6 cellular contexts compared by ENCODE assay signal in the genomic region with DNA sequence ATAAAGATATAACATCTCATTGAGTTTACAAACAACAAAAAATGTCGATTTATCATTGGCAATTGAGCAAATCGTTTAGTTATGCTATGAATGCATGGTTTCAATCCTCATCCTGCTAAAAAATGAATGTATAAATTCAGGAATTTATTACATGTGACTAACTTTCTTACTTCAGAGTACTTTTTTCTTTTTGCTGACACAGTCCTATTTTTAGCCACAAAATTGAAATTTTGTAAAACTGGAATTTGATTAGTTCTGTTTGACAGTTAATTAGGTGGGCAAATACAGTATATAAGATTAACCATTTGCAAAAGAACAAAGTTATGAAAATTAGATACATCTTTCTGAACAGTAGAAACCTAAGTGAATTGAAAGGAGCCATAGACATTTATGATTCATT.
"Had no signal": no experiment of that assay in that cellular context is flagged by ENCODE, and none has a peak within 500 bp of the region (broad histone marks: within the 10 kb centered on the region; RNA-seq: fewer than 3 reads in every experiment).

No MANE protein-coding gene starts in this region.

- DNase-seq: Karpas-422, KBM-7, KG1 had no signal

- H3K27ac ChIP-seq: HL-60, KMS-11 had no signal

- H3K9ac ChIP-seq: KMS-11 had no signal

- FAIRE-seq: HTR-8/SVneo had no signal

- H3K4me2 ChIP-seq: KMS-11 had no signal
